ENCODE assay signal across 8 cellular contexts in genomic region chr1:182143154-182143657, GRCh38.
A peak's percentile ranks its signal among the peaks of the same experiment; 100 is the strongest.
DNase-seq lines count a peak whose midpoint lies in the region; ATAC-seq, FAIRE-seq and TF ChIP-seq lines count a peak whose summit lies in the region.

No MANE protein-coding gene starts in this region.

- no peaks in the 10 kb centered on the region for H4K20me1 ChIP-seq in KMS-11 (ENCODE audit: insufficient read depth)

- FAIRE-seq in G401.6 (lab: Jason Lieb, UNC), result peak; percentile 90

- no peaks in the 10 kb centered on the region for H3K36me3 Mint-ChIP-seq in activated T-cell treated with anti-CD3 and anti-CD28 coated beads, Interleukin-2, amount 50 U/mL, for 24 hours (ENCODE audit: low read depth)

- H3K9me3 Mint-ChIP-seq in activated T-cell treated with anti-CD3 and anti-CD28 coated beads, Interleukin-2, amount 50 U/mL, for 24 hours, result no peaks in the 10 kb centered on the region

- H3K4me3 ChIP-seq in KMS-11 (IDR thresholded peaks at IDR 0.05; ENCODE audit: insufficient read depth, low read depth, low read length) (no peak overlapping the region), esophagus (ENCODE audit: low read depth in 1 of 2, low read length in 2 of 2) (no peak overlapping the region), muscle layer of duodenum (ENCODE audit: low read depth in 1 of 2, low read length in 2 of 2) (no peak overlapping the region)

- ATAC-seq in HG03108 (IDR thresholded peaks at IDR 0.05; ENCODE audit: unreplicated experiment), result no peak

- peak overlapping the region; percentile 36; the same call in 1 of the 2 replicates for H2AFZ ChIP-seq in KMS-11 (ENCODE audit: low read depth)

- peak; percentile 99 for TF ChIP-seq CTCF in KMS-11 (conservative IDR thresholded peaks at IDR 0.05; ENCODE audit: low read depth, low read length)

- H3K27ac ChIP-seq in KMS-11 (no peak overlapping the region), esophagus (ENCODE audit: low read depth in 2 of 2, low read length in 1 of 2) (peak overlapping the region; percentile 62 to 96), muscle layer of duodenum (ENCODE audit: low read length) (peak overlapping the region; percentile 83)

- H3K27me3 Mint-ChIP-seq in activated T-cell treated with anti-CD3 and anti-CD28 coated beads, Interleukin-2, amount 50 U/mL, for 24 hours, result peaks cover 8% of the 10 kb centered on the region

- H3K9me3 ChIP-seq in esophagus (ENCODE audit: control insufficient read depth in 2 of 2, insufficient read depth in 1 of 2, low read depth in 1 of 2, low read length in 1 of 2) (no peaks in the 10 kb centered on the region), muscle layer of duodenum (ENCODE audit: control insufficient read depth in 1 of 2, low read length in 2 of 2) (no peaks in the 10 kb centered on the region)

- H3K4me2 ChIP-seq in KMS-11, result no peak overlapping the region

- H3K36me3 ChIP-seq in KMS-11 (ENCODE audit: insufficient read depth) (no peaks in the 10 kb centered on the region), esophagus (ENCODE audit: control insufficient read depth in 2 of 2, insufficient read depth in 2 of 2, low read length in 1 of 2) (peaks cover 0 to 2% of the 10 kb centered on the region in 2 donors), muscle layer of duodenum (ENCODE audit: control insufficient read depth in 1 of 2, insufficient read depth in 2 of 2, low read length in 2 of 2) (no peaks in the 10 kb centered on the region)

- H3K79me2 ChIP-seq in KMS-11 (ENCODE audit: insufficient read depth, low read depth), result no peaks in the 10 kb centered on the region

- no peak overlapping the region for H3K9ac ChIP-seq in KMS-11

- peaks cover 9% of the 10 kb centered on the region for H3K4me1 Mint-ChIP-seq in activated T-cell treated with anti-CD3 and anti-CD28 coated beads, Interleukin-2, amount 50 U/mL, for 24 hours (ENCODE audit: low read depth)

- no peak overlapping the region for H3K27ac Mint-ChIP-seq in activated T-cell treated with anti-CD3 and anti-CD28 coated beads, Interleukin-2, amount 50 U/mL, for 24 hours

- DNase-seq in OCI-M2 (lab: John Stamatoyannopoulos, UW; ENCODE audit: unreplicated experiment), result peak; percentile 18
- peak; percentile 91 for DNase-seq in activated T-cell treated with anti-CD3 and anti-CD28 coated beads, Interleukin-2, amount 50 U/mL, for 24 hours
- DNase-seq in stimulated activated CD8-positive, alpha-beta memory T cell treated with anti-CD3 and anti-CD28 coated beads, Interleukin-4, amount 100 ng/mL, for 24 hours (ENCODE audit: low read depth), result peak; percentile 83

- no peak overlapping the region for H3K4me3 Mint-ChIP-seq in activated T-cell treated with anti-CD3 and anti-CD28 coated beads, Interleukin-2, amount 50 U/mL, for 24 hours

- peaks cover 5% of the 10 kb centered on the region for H3K4me1 ChIP-seq in KMS-11 (ENCODE audit: low read depth, poor library complexity, severe bottlenecking)
- peaks cover 2 to 17% of the 10 kb centered on the region in 2 donors for H3K4me1 ChIP-seq in esophagus (ENCODE audit: control insufficient read depth in 2 of 2, insufficient read depth in 2 of 2, low read length in 1 of 2)
- H3K4me1 ChIP-seq in muscle layer of duodenum (ENCODE audit: control insufficient read depth in 1 of 2, insufficient read depth in 2 of 2, low read length in 2 of 2), result peaks cover 10 to 23% of the 10 kb centered on the region in 2 donors

- WGBS in esophagus, 2 donors, result 12 to 13% methylated on average over 11 of the region's 11 CpGs

- H3K27me3 ChIP-seq in KMS-11 (ENCODE audit: insufficient read depth, low read depth) (no peaks in the 10 kb centered on the region), esophagus (ENCODE audit: control insufficient read depth in 1 of 2, insufficient read depth in 2 of 2, low read length in 2 of 2) (no peaks in the 10 kb centered on the region), muscle layer of duodenum (ENCODE audit: low read depth, low read length) (no peaks in the 10 kb centered on the region)

Comparison
In these comparisons a context has a peak if more than half of its experiments do, and no peak if none do; other contexts are left out.
1. DNase-seq: peak in every context shown above with its lines; median percentile 91 in activated T-cell treated with anti-CD3 and anti-CD28 coated beads, Interleukin-2, amount 50 U/mL, for 24 hours; 83 in stimulated activated CD8-positive, alpha-beta memory T cell treated with anti-CD3 and anti-CD28 coated beads, Interleukin-4, amount 100 ng/mL, for 24 hours; 18 in OCI-M2.